Comparison of ENCODE assay signal across 1 cellular context in the genomic region with DNA sequence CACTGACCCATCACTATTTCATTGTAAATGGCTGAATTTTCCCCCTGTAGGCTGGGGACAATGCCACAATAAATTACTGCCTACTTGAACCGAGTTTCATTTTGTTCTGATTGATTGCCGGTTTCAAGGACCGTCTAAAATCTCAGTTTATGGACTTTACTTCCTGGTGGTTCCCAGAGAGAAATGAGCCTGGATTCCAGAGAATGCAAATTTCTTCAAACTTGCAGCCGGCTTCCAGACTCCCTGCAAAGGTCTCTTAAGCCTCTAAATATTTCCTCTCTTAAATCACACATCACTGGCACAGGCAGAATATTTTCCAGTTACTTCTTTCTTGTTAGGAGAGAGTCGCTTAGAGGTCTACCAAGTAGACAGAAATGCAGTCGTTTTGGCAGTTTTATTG.
TF ChIP-seq lines count a peak whose summit lies in the region.

No MANE protein-coding gene starts in this region.

TF ChIP-seq in HEK293, 187 proteins besides CTCF, POLR2A, EP300 and RAD21 (continued from another document):
- TF ChIP-seq, protein P1, sequence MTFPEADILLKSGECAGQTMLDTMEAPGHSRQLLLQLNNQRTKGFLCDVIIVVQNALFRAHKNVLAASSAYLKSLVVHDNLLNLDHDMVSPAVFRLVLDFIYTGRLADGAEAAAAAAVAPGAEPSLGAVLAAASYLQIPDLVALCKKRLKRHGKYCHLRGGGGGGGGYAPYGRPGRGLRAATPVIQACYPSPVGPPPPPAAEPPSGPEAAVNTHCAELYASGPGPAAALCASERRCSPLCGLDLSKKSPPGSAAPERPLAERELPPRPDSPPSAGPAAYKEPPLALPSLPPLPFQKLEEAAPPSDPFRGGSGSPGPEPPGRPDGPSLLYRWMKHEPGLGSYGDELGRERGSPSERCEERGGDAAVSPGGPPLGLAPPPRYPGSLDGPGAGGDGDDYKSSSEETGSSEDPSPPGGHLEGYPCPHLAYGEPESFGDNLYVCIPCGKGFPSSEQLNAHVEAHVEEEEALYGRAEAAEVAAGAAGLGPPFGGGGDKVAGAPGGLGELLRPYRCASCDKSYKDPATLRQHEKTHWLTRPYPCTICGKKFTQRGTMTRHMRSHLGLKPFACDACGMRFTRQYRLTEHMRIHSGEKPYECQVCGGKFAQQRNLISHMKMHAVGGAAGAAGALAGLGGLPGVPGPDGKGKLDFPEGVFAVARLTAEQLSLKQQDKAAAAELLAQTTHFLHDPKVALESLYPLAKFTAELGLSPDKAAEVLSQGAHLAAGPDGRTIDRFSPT (tag by site-specific recombination; IDR thresholded peaks at IDR 0.05), result no peak
- no peak for TF ChIP-seq ZBTB26 (tag by site-specific recombination; optimal IDR thresholded peaks at IDR 0.05)
TF ChIP-seq in HEK293: peak in this region for 1.
